1 cellular context compared by ENCODE assay signal in the genomic region with DNA sequence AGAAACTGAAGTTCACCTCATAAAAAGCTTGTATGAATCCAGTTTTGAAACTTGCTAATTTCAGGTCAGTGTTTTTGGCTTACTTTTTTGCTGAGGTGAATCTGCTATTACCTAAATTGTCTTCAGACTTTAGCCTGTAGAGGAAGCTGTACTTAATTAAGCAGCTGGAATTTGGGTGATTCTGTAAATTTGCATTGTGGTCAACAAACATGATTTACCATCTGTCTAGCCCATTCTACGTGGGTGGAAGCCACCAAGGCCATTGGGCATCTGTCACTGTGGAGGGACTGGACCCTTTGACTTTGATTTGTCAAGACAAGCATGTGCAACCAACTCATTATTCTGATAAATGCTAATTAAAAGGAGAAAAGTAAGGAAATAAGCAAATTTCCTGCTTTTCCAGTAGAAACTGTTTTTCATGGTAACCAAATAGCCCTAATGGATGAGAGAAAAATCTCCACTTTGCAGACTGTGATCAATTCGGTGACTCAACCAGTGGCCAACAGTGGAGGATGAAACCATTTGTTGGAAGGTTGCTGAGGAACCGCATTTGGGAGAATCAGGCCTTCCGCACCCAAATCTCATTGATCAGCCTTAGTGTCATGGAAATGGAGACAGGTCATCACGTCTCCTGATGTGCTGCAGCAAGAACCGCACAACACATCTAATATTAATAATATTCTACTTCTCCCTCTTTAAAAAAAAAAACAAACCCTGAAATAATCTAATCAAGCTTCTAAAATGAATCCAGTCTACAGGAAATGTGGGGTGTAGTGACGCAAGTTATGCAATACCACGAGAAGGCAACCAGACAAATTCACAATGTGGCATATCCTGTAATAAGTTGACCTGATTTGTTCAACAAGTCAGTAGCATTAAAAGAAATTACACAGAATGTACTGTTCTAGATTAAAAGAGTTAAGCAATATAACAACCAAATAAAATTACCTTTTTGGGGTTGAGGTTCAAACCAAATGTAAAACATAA.
TF ChIP-seq lines count a peak whose summit lies in the region.

No MANE protein-coding gene starts in this region.

TF ChIP-seq in K562, 482 proteins besides CTCF, POLR2A, EP300 and RAD21:
- peak; percentile 53 for TF ChIP-seq CEBPB (tag; IDR thresholded peaks at IDR 0.05)
- TF ChIP-seq CEBPG (CRISPR knock-in tag; IDR thresholded peaks at IDR 0.05) = no peak
- TF ChIP-seq CEBPG (tag; conservative IDR thresholded peaks at IDR 0.05 in 1 of 2, IDR thresholded peaks at IDR 0.05 in 1 of 2) = peak in 1 of 2 experiments; percentile 52; a peak in 2 of 4 replicates
- TF ChIP-seq MEF2D (tag; conservative IDR thresholded peaks at IDR 0.05; ENCODE audit: low read depth) = no peak
